8 cellular contexts compared by ENCODE assay signal in genomic region chr11:14500181-14500651, GRCh38. TPM values are rescaled to one million over a fixed set of nuclear protein-coding genes. Genes with fewer than 3 reads are reported as not detected.
DNase-seq lines count a peak whose midpoint lies in the region; ATAC-seq and TF ChIP-seq lines count a peak whose summit lies in the region.

No MANE protein-coding gene starts in this region.

- H3K9ac ChIP-seq in HUES48 (ENCODE audit: low read depth, low read length) (peak overlapping the region; percentile 84), SK-N-MC (ENCODE audit: insufficient read length) (peak overlapping the region; percentile 85)

- peak overlapping the region; percentile 79 for H2AFZ ChIP-seq in hepatocyte

- no peak for TF ChIP-seq CTCF in ascending aorta (IDR thresholded peaks at IDR 0.05)
- no peak for TF ChIP-seq CTCF in hepatocyte (IDR thresholded peaks at IDR 0.05; ENCODE audit: poor library complexity)
- TF ChIP-seq CTCF in sigmoid colon (IDR thresholded peaks at IDR 0.05): no peak

- peaks cover 47% of the 10 kb centered on the region for H3K36me3 ChIP-seq in HUES48 (ENCODE audit: control insufficient read depth, insufficient read depth, low read length)
- peaks cover 51% of the 10 kb centered on the region for H3K36me3 ChIP-seq in SK-N-MC (ENCODE audit: insufficient read depth, low read length)
- peaks cover 29 to 41% of the 10 kb centered on the region in 2 donors for H3K36me3 ChIP-seq in ascending aorta
- peaks cover 4% of the 10 kb centered on the region for H3K36me3 ChIP-seq in hepatocyte (replicated peaks; ENCODE audit: insufficient read depth, low read depth)
- peaks cover 0 to 43% (median 19%) of the 10 kb centered on the region in 4 donors for H3K36me3 ChIP-seq in sigmoid colon

- no peaks in the 10 kb centered on the region for H3K4me1 ChIP-seq in HUES48 (ENCODE audit: control insufficient read depth, insufficient read depth, low read length)
- peaks cover 0 to 18% of the 10 kb centered on the region in 2 donors for H3K4me1 ChIP-seq in ascending aorta
- peaks cover 11% of the 10 kb centered on the region for H3K4me1 ChIP-seq in hepatocyte (ENCODE audit: insufficient read depth)
- H3K4me1 ChIP-seq in sigmoid colon: peaks cover 0 to 30% (median 16%) of the 10 kb centered on the region in 4 donors

- peak overlapping the region; percentile 82 for H3K4me3 ChIP-seq in HUES48 (ENCODE audit: low read depth, low read length)
- H3K4me3 ChIP-seq in SK-N-MC: peak overlapping the region; percentile 88
- peak overlapping the region; percentile 68 to 86 for H3K4me3 ChIP-seq in ascending aorta
- H3K4me3 ChIP-seq in hepatocyte: peak overlapping the region; percentile 32
- peak overlapping the region; percentile 84 to 94 (median 91) for H3K4me3 ChIP-seq in sigmoid colon

- DNase-seq in G401 (ENCODE audit: low spot score) (peak; percentile 31), SK-N-MC (ENCODE audit: low read depth, low spot score) (no peak), ascending aorta (ENCODE audit: low spot score in 2 of 2) (peak in 1 of 2 donors; percentile 67), hepatocyte (ENCODE audit: low spot score) (peak; percentile 63), sigmoid colon (no peak), SHP77 treated with DMSO at 0.1 percent for 48 hours (lab: John Stamatoyannopoulos, UW) (no peak)

- H3K79me2 ChIP-seq in hepatocyte: peaks cover 42% of the 10 kb centered on the region

- TF ChIP-seq EP300 in sigmoid colon (IDR thresholded peaks at IDR 0.05): no peak

- intact Hi-C loops in ascending aorta (cut with DNase I) (no loop called here), sigmoid colon (cut with DNase I) (no loop called here)

- TF ChIP-seq POLR2A in sigmoid colon (IDR thresholded peaks at IDR 0.05): no peak

- no peaks in the 10 kb centered on the region for H3K9me2 ChIP-seq in hepatocyte (replicated peaks; ENCODE audit: insufficient read depth)

- H3K27ac ChIP-seq in HUES48 (ENCODE audit: low read depth, low read length): peak overlapping the region; percentile 90
- peak overlapping the region; percentile 88 for H3K27ac ChIP-seq in SK-N-MC
- peak overlapping the region; percentile 82 to 90 for H3K27ac ChIP-seq in ascending aorta
- H3K27ac ChIP-seq in hepatocyte: peak overlapping the region; percentile 92
- H3K27ac ChIP-seq in sigmoid colon: peak overlapping the region; percentile 91 to 93 (median 92)

- peak overlapping the region; percentile 80 for H3K4me2 ChIP-seq in hepatocyte

- peaks cover 9% of the 10 kb centered on the region for H4K20me1 ChIP-seq in hepatocyte (ENCODE audit: insufficient read depth, poor library complexity, severe bottlenecking)

- no peaks in the 10 kb centered on the region for H3K27me3 ChIP-seq in HUES48 (ENCODE audit: control insufficient read depth, insufficient read depth, low read length)
- no peaks in the 10 kb centered on the region for H3K27me3 ChIP-seq in ascending aorta
- H3K27me3 ChIP-seq in hepatocyte: no peaks in the 10 kb centered on the region
- H3K27me3 ChIP-seq in sigmoid colon: no peaks in the 10 kb centered on the region

- 25% methylated on average over 6 of the region's 6 CpGs for WGBS in hepatocyte (ENCODE audit: low lambda C conversion rate, missing lambda C conversion rate)
- WGBS in sigmoid colon, 2 donors: 0 to 1% methylated on average over 6 of the region's 6 CpGs

- in situ Hi-C loops in G401 (cut with HindIII; ENCODE audit: low sequenced_read_pairs): no loop called here

- ATAC-seq in GM21529 (IDR thresholded peaks at IDR 0.05; ENCODE audit: unreplicated experiment): peak; percentile 64

- no peaks in the 10 kb centered on the region for H3K9me3 ChIP-seq in HUES48 (ENCODE audit: control insufficient read depth, insufficient read depth, low read length)
- no peaks in the 10 kb centered on the region for H3K9me3 ChIP-seq in SK-N-MC (ENCODE audit: low read depth, low read length)
- H3K9me3 ChIP-seq in ascending aorta: no peaks in the 10 kb centered on the region
- H3K9me3 ChIP-seq in hepatocyte (ENCODE audit: low read depth): no peaks in the 10 kb centered on the region
- H3K9me3 ChIP-seq in sigmoid colon: no peaks in the 10 kb centered on the region

RNA-seq across cellular contexts. Expression of gene COPB1, which starts 0.6 kb away (rescaled TPM):
- total RNA-seq in G401 (2014; rRNA removed; shearing (Covaris generic)): 184 and 226 TPM in 2 replicates
- total RNA-seq in ascending aorta (29.8 TPM), hepatocyte (226 and 228 TPM in 2 replicates), sigmoid colon (100 to 1,000 TPM in 1 of 4 donors, 10 to 100 TPM in 3; 70.2 to 103 (median 76.3) TPM)
- polyA plus RNA-seq in hepatocyte (87.5 and 98.2 TPM in 2 replicates), sigmoid colon (10 to 100 TPM; 54.6 to 65.5 (median 57.7) TPM)

RNA-seq across cellular contexts. Expression of gene PSMA1, which starts 20.0 kb away (rescaled TPM):
- 389 and 414 TPM in 2 replicates for total RNA-seq in G401 (2014; rRNA removed; shearing (Covaris generic))
- total RNA-seq in ascending aorta: 42.5 TPM
- 178 and 182 TPM in 2 replicates for total RNA-seq in hepatocyte
- polyA plus RNA-seq in hepatocyte: 214 and 243 TPM in 2 replicates
- 100 to 1,000 TPM; 109 to 137 (median 123) TPM for total RNA-seq in sigmoid colon
- 100 to 1,000 TPM; 137 to 170 (median 145) TPM for polyA plus RNA-seq in sigmoid colon

Comparison
In these comparisons a context has a peak if more than half of its experiments do, and no peak if none do; other contexts are left out.
1. DNase-seq: peak in G401 (single experiment) and hepatocyte (single experiment); none in SK-N-MC (single experiment), sigmoid colon (single experiment) and SHP77 treated with DMSO at 0.1 percent for 48 hours (single experiment).
2. H3K4me3 ChIP-seq: peak in every context shown above with its lines; median percentile 91 in sigmoid colon; 88 in SK-N-MC; 82 in HUES48; 77 in ascending aorta; 32 in hepatocyte.
3. Peak in every context shown above with its lines, with median percentiles within 50 percentile points of each other: H3K27ac ChIP-seq.